ENCODE assay signal across 10 cellular contexts in genomic region chr12:13222076-13222475, GRCh38. TPM values are rescaled to one million over a fixed set of nuclear protein-coding genes. Genes with fewer than 3 reads are reported as not detected.
DNase-seq lines count a peak whose midpoint lies in the region; ATAC-seq and TF ChIP-seq lines count a peak whose summit lies in the region.
"Had no signal": no experiment of that assay in that cellular context is flagged by ENCODE, and none has a peak within 500 bp of the region (broad histone marks: within the 10 kb centered on the region; RNA-seq: fewer than 3 reads in every experiment).

No MANE protein-coding gene starts in this region.

- in situ Hi-C loops in G401 (cut with HindIII; ENCODE audit: low sequenced_read_pairs), result no loop called here

- peak; percentile 61 for DNase-seq in G401 (ENCODE audit: low spot score)
- peak in 2 of 3 donors; percentile 78 to 86 for DNase-seq in Peyer's patch
- DNase-seq in fibroblast of lung (ENCODE audit: low read depth in 2 of 2), result no peak
- peak; percentile 82 for DNase-seq in posterior vena cava (ENCODE audit: low spot score)
- no peak for DNase-seq in cortex of kidney (lab: John Stamatoyannopoulos, UW)
- DNase-seq in NCI-H187 treated with DMSO at 0.1 percent for 48 hours (lab: John Stamatoyannopoulos, UW), result no peak
- no peak for DNase-seq in activated CD4-positive, alpha-beta T cell treated with anti-CD3 and anti-CD28 coated beads for 1 hour
- DNase-seq: NCI-H526 treated with DMSO at 0.1 percent for 48 hours, SIG-M5 had no signal

- peaks cover 0 to 11% (median 0%) of the 10 kb centered on the region in 3 donors for H3K36me3 ChIP-seq in Peyer's patch
- peaks cover 4% of the 10 kb centered on the region for H3K36me3 ChIP-seq in fibroblast of lung (ENCODE audit: control insufficient read depth, insufficient read depth, low read length)

- H3K4me1 ChIP-seq in Peyer's patch (no peaks in the 10 kb centered on the region), fibroblast of lung (ENCODE audit: control insufficient read depth, extremely low read depth, insufficient read depth, low read length) (peaks cover 20% of the 10 kb centered on the region)

- ATAC-seq in HG03354 (IDR thresholded peaks at IDR 0.05; ENCODE audit: poor library complexity, severe bottlenecking, unreplicated experiment), result no peak

- H4K20me1 ChIP-seq in fibroblast of lung (ENCODE audit: control insufficient read depth, extremely low read depth, insufficient read depth, low read length), result no peaks in the 10 kb centered on the region

- intact Hi-C loops in posterior vena cava (cut with DNase I), result loop anchor here in 1 of 2 donors (5.0 kb wide), 1 partner anchor 1690 kb away; no protein-coding TSS in a partner anchor

- H3K27me3 ChIP-seq in Peyer's patch, result no peaks in the 10 kb centered on the region
- no peaks in the 10 kb centered on the region for H3K27me3 ChIP-seq in fibroblast of lung (ENCODE audit: control insufficient read depth, insufficient read depth, low read length)

- H3K27ac ChIP-seq in Peyer's patch, result peak overlapping the region in 2 of 4 donors; percentile 1 to 22
- H3K27ac ChIP-seq in fibroblast of lung (ENCODE audit: insufficient read depth, low read length), result peak overlapping the region; percentile 68

- H3K4me3 ChIP-seq in Peyer's patch, result no peak overlapping the region
- H3K4me3 ChIP-seq in fibroblast of lung (replicated peaks in 1 of 4; ENCODE audit: control extremely low read depth in 1 of 4, insufficient read depth in 1 of 4, low read depth in 3 of 4, low read length in 4 of 4), result no peak overlapping the region

- no peak overlapping the region for H3K4me2 ChIP-seq in fibroblast of lung (ENCODE audit: extremely low read depth, insufficient read depth, low read length)

- H3K9me3 ChIP-seq in Peyer's patch (no peaks in the 10 kb centered on the region), fibroblast of lung (ENCODE audit: control insufficient read depth, insufficient read depth, low read depth, low read length) (no peaks in the 10 kb centered on the region)

- TF ChIP-seq CTCF in Peyer's patch (IDR thresholded peaks at IDR 0.05), result no peak
- no peak for TF ChIP-seq CTCF in fibroblast of lung (conservative IDR thresholded peaks at IDR 0.05 in 1 of 2, IDR thresholded peaks at IDR 0.05 in 1 of 2; ENCODE audit: low read depth in 1 of 2, low read length in 2 of 2)

- no peak overlapping the region for H2AFZ ChIP-seq in fibroblast of lung (ENCODE audit: low read length)

- H3K79me2 ChIP-seq in fibroblast of lung (ENCODE audit: control insufficient read depth, insufficient read depth, low read length), result no peaks in the 10 kb centered on the region

- H3K9ac ChIP-seq in fibroblast of lung (ENCODE audit: insufficient read depth, low read length), result no peak overlapping the region

- no peak for TF ChIP-seq POLR2A in Peyer's patch (IDR thresholded peaks at IDR 0.05)

RNA-seq across cellular contexts. Expression of gene EMP1, which starts 25.6 kb away (rescaled TPM):
- total RNA-seq in G401 (2014; rRNA removed; shearing (Covaris generic)), result 607 and 806 TPM in 2 replicates
- total RNA-seq in Peyer's patch (100 to 1,000 TPM in 1 of 4 donors, 10 to 100 TPM in 3; 37.1 to 110 (median 87.3) TPM), fibroblast of lung (27.5 and 53.5 TPM in 2 replicates), posterior vena cava (100 to 1,000 TPM; 596 to 746 TPM)
- polyA plus RNA-seq in fibroblast of lung, result 374 and 437 TPM in 2 replicates
- 488 and 577 TPM in 2 replicates for polyA plus RNA-seq in fibroblast of lung (2012)
- polyA minus RNA-seq in fibroblast of lung (ENCODE audit: low replicate concordance), result 599 and 783 TPM in 2 replicates

Comparison
In these comparisons a context has a peak if more than half of its experiments do, and no peak if none do; other contexts are left out.
1. DNase-seq: peak in G401 (single experiment), Peyer's patch (2 of 3) and posterior vena cava (single experiment); none in fibroblast of lung (0 of 2), cortex of kidney (single experiment), NCI-H187 treated with DMSO at 0.1 percent for 48 hours (single experiment) and activated CD4-positive, alpha-beta T cell treated with anti-CD3 and anti-CD28 coated beads for 1 hour (single experiment).